Comparison of ENCODE assay signal across 8 cellular contexts in the genomic region with DNA sequence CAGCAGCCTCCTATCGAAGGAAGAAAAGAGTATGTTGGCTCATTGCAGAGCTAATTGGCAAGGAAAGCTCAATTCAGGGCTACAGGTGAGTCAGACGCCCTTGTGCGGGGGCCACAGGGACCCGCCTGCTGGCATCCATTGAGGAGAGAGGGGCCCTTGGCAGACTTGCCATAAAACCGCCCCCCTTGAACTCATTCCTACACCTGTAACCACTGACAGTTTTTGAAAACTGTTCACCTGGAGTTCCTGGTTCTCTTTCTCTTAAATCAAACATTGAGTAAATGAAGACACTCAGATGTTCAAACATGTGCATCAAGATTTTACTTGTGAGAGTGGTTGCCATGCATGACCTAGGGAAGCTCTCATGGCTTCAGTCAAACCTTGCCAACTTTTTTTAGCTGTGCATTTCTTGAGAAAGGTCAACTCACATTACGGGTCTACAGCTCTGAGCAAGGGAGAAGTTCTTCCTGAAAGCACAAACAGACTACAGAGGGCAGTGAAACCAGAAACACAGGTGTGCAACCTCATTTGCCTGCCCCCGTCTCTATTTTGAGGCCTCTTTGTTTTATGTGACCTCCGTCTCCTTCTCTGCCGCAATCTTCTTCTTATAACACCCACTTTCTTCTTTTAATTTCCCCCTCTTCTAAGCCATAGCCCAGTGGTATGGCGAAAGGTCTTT.
DNase-seq lines count a peak whose midpoint lies in the region; ATAC-seq and TF ChIP-seq lines count a peak whose summit lies in the region.

No MANE protein-coding gene starts in this region.

- H3F3A ChIP-seq in PC-9 (ENCODE audit: insufficient read depth, low read depth), result peaks cover 33% of the 10 kb centered on the region

- H3K4me3 Mint-ChIP-seq in activated CD4-positive, alpha-beta T cell treated with anti-CD3 and anti-CD28 coated beads, Interleukin-2, amount 10 ng/mL, durations not matched to agents 24 days and 14 days, result peak overlapping the region; percentile 2
- H3K4me3 Mint-ChIP-seq in stimulated activated effector memory CD8-positive, alpha-beta T cell treated with anti-CD3 and anti-CD28 coated beads, Interleukin-12 subunit alpha, Interleukin-12 subunit beta, amount 100 ng/mL, for 72 hours, result peak overlapping the region; percentile 30

- peak overlapping the region; percentile 95 for H3K27ac ChIP-seq in PC-9
- H3K27ac ChIP-seq in body of pancreas, result peak overlapping the region in 2 of 4 donors; percentile 42 to 55

- ATAC-seq in HG02642 (IDR thresholded peaks at IDR 0.05; ENCODE audit: poor library complexity, unreplicated experiment) (peak; percentile 78), body of pancreas (no peak)
- ATAC-seq in stimulated activated effector memory CD8-positive, alpha-beta T cell treated with anti-CD3 and anti-CD28 coated beads, Interleukin-12 subunit alpha, Interleukin-12 subunit beta, amount 100 ng/mL, for 72 hours, result no peak

- CTCF ChIA-PET in PC-9 (lab: Charles Lee), result interaction anchor here (0.6 kb wide), 1 partner anchor 144 kb away, joined by 3 read pairs; no protein-coding TSS in a partner anchor

- TSS peak; percentile 81 for BruUV-seq in PC-9 (replicated peaks; lab: Mats Ljungman, UMichigan)

- H3K79me2 ChIP-seq in PC-9 (ENCODE audit: low read depth), result no peaks in the 10 kb centered on the region

- no peaks in the 10 kb centered on the region for H3K36me3 ChIP-seq in PC-9 (ENCODE audit: low read depth)
- no peaks in the 10 kb centered on the region for H3K36me3 ChIP-seq in body of pancreas (replicated peaks in 1 of 2; ENCODE audit: insufficient read depth in 1 of 2, low read depth in 2 of 2)

- no peaks in the 10 kb centered on the region for H3K36me3 Mint-ChIP-seq in activated CD4-positive, alpha-beta T cell treated with anti-CD3 and anti-CD28 coated beads, Interleukin-2, amount 10 ng/mL, durations not matched to agents 24 days and 14 days (ENCODE audit: low read depth)
- no peaks in the 10 kb centered on the region for H3K36me3 Mint-ChIP-seq in stimulated activated effector memory CD8-positive, alpha-beta T cell treated with anti-CD3 and anti-CD28 coated beads, Interleukin-12 subunit alpha, Interleukin-12 subunit beta, amount 100 ng/mL, for 72 hours

- H3K4me2 ChIP-seq in PC-9, result peak overlapping the region; percentile 69

- H3K9me3 Mint-ChIP-seq in activated CD4-positive, alpha-beta T cell treated with anti-CD3 and anti-CD28 coated beads, Interleukin-2, amount 10 ng/mL, durations not matched to agents 24 days and 14 days, result no peaks in the 10 kb centered on the region
- H3K9me3 Mint-ChIP-seq in stimulated activated effector memory CD8-positive, alpha-beta T cell treated with anti-CD3 and anti-CD28 coated beads, Interleukin-12 subunit alpha, Interleukin-12 subunit beta, amount 100 ng/mL, for 72 hours, result no peaks in the 10 kb centered on the region

- H3K27ac Mint-ChIP-seq in activated CD4-positive, alpha-beta T cell treated with anti-CD3 and anti-CD28 coated beads, Interleukin-2, amount 10 ng/mL, durations not matched to agents 24 days and 14 days, result peak overlapping the region; percentile 62
- H3K27ac Mint-ChIP-seq in stimulated activated effector memory CD8-positive, alpha-beta T cell treated with anti-CD3 and anti-CD28 coated beads, Interleukin-12 subunit alpha, Interleukin-12 subunit beta, amount 100 ng/mL, for 72 hours, result peak overlapping the region; percentile 74

- H3K4me3 ChIP-seq in PC-9 (peak overlapping the region; percentile 33; the same call in 1 of the 2 replicates), body of pancreas (no peak overlapping the region)

- no peaks in the 10 kb centered on the region for H3K9me2 ChIP-seq in PC-9 (ENCODE audit: insufficient read depth)

- H3K9me3 ChIP-seq in PC-9 (ENCODE audit: insufficient read depth, low read depth) (no peaks in the 10 kb centered on the region), body of pancreas (no peaks in the 10 kb centered on the region)

- H2AFZ ChIP-seq in PC-9, result peak overlapping the region; percentile 66

- H4K20me1 ChIP-seq in PC-9 (ENCODE audit: insufficient read depth), result no peaks in the 10 kb centered on the region

- intact Hi-C loops in activated CD4-positive, alpha-beta T cell treated with anti-CD3 and anti-CD28 coated beads, Interleukin-2, amount 10 ng/mL, durations not matched to agents 24 days and 14 days (cut with micrococcal nuclease), result loop anchor here (1.0 to 10.0 kb wide), 6 partner anchors 24 to 272 kb away; a partner anchor contains a TSS
- intact Hi-C loops in PC-9 (cut with micrococcal nuclease; ENCODE audit: unreplicated experiment), result loop anchor here (1.0 kb wide), 1 partner anchor 140 kb away; a partner anchor contains a TSS
- intact Hi-C loops in body of pancreas (cut with DNase I), result no loop called here

- POLR2A ChIA-PET in PC-9 (lab: Charles Lee; ENCODE audit: unreplicated experiment), result no interaction called here

- H3K4me1 Mint-ChIP-seq in activated CD4-positive, alpha-beta T cell treated with anti-CD3 and anti-CD28 coated beads, Interleukin-2, amount 10 ng/mL, durations not matched to agents 24 days and 14 days, result peaks cover 23% of the 10 kb centered on the region
- H3K4me1 Mint-ChIP-seq in stimulated activated effector memory CD8-positive, alpha-beta T cell treated with anti-CD3 and anti-CD28 coated beads, Interleukin-12 subunit alpha, Interleukin-12 subunit beta, amount 100 ng/mL, for 72 hours, result peaks cover 27% of the 10 kb centered on the region

- DNase-seq in activated CD4-positive, alpha-beta T cell treated with anti-CD3 and anti-CD28 coated beads, Interleukin-2, amount 10 ng/mL, durations not matched to agents 24 days and 14 days, result peak; percentile 55
- no peak for DNase-seq in activated CD4-positive, alpha-beta T cell treated with anti-CD3 and anti-CD28 coated beads for 4 hours
- DNase-seq in PC-9, result peak in 1 of 2 experiments; percentile 23
- no peak for DNase-seq in stimulated activated effector memory CD8-positive, alpha-beta T cell treated with anti-CD3 and anti-CD28 coated beads, Interleukin-12 subunit alpha, Interleukin-12 subunit beta, amount 100 ng/mL, for 72 hours (ENCODE audit: low spot score in 2 of 2)
- no peak for DNase-seq in NCI-H1048 (lab: John Stamatoyannopoulos, UW)
- no peak for DNase-seq in NCI-H226
- no peak for DNase-seq in body of pancreas

- H3K4me1 ChIP-seq in PC-9 (replicated peaks; ENCODE audit: insufficient read depth) (peaks cover 46% of the 10 kb centered on the region), body of pancreas (peaks cover 16% of the 10 kb centered on the region)

- no peak for TF ChIP-seq CTCF in PC-9 (conservative IDR thresholded peaks at IDR 0.05)
- TF ChIP-seq CTCF in body of pancreas (IDR thresholded peaks at IDR 0.05), result no peak

- no peak for TF ChIP-seq POLR2A in body of pancreas (IDR thresholded peaks at IDR 0.05)

- H3K27me3 ChIP-seq in PC-9 (ENCODE audit: insufficient read depth, low read depth) (no peaks in the 10 kb centered on the region), body of pancreas (no peaks in the 10 kb centered on the region)

- H3K27me3 Mint-ChIP-seq in activated CD4-positive, alpha-beta T cell treated with anti-CD3 and anti-CD28 coated beads, Interleukin-2, amount 10 ng/mL, durations not matched to agents 24 days and 14 days, result peaks cover 8% of the 10 kb centered on the region

- WGBS in body of pancreas, 2 donors, result 81 to 93% methylated on average over 10 of the region's 10 CpGs
